Comparison of ENCODE assay signal across 24 cellular contexts in the genomic region with DNA sequence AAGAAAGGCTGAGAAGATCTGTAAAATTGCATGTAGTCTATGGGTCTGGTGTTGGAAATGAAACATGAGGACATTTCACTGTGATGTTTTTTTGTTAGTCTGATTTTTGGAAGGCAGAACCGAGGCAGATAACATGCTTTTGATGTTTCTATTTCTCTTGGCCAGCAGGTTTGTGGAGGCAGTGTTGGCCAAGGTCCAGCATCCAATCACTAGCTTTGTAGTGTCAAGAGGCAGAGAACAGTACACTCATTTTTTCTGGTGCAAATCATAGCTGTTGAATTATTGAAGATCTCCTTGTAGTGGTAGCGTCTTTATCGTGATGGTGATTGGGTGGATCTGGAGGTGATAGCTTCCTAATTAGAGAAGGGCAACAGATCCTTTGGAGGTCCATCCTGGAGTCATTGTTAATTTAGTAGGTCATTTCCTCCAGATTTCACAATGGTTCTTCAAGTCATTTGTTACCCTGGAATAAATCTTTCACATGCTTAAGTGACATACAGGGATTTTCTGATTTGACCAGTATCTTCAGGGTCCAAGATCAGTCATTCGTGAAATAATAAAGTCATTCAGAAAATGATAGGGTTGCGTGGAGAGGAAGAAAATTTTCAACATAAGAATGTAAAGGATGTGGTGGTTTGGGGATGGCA.
"Had no signal": no experiment of that assay in that cellular context is flagged by ENCODE, and none has a peak within 500 bp of the region (broad histone marks: within the 10 kb centered on the region; RNA-seq: fewer than 3 reads in every experiment).

No MANE protein-coding gene starts in this region.

- H3K9me3 ChIP-seq: breast epithelium, esophagus squamous epithelium, left ventricle myocardium inferior, ovary, prostate gland, tibial artery had no signal

- H3K4me1 ChIP-seq: breast epithelium, esophagus squamous epithelium, prostate gland, tibial artery had no signal

- H3K4me3 ChIP-seq: breast epithelium, esophagus squamous epithelium, heart right ventricle, left ventricle myocardium inferior, ovary, prostate gland, tibial artery had no signal

- ATAC-seq: activated CD8-positive, alpha-beta memory T cell treated with anti-CD3 and anti-CD28 coated beads, Interleukin-2, amount 10 ng/mL, durations not matched to agents 7 days and 5 days; activated CD8-positive, alpha-beta T cell treated with anti-CD3 and anti-CD28 coated beads for 36 hours; activated naive CD8-positive, alpha-beta T cell treated with anti-CD3 and anti-CD28 coated beads, Interleukin-2, amount 50 U/mL, for 24 hours; natural killer cell; stimulated activated naive CD8-positive, alpha-beta T cell treated with anti-CD3 and anti-CD28 coated beads, Interleukin-15, Interleukin-2, amounts not matched to agents 100 U/mL and 50 U/mL, for 24 hours had no signal

- H3K27me3 ChIP-seq: breast epithelium, esophagus squamous epithelium, heart right ventricle, ovary had no signal

- H3K27ac ChIP-seq: breast epithelium, esophagus squamous epithelium, heart right ventricle, left ventricle myocardium inferior, ovary, prostate gland, tibial artery, WERI-Rb-1 had no signal

- H3K36me3 ChIP-seq: breast epithelium, esophagus squamous epithelium, heart right ventricle, left ventricle myocardium inferior, ovary, prostate gland, tibial artery, WERI-Rb-1 had no signal

- DNase-seq: activated CD4-positive, alpha-beta T cell treated with anti-CD3 and anti-CD28 coated beads, Interleukin-2, amount 10 ng/mL, durations not matched to agents 7 days and 5 days; activated CD4-positive, CD25-positive, alpha-beta regulatory T cell treated with anti-CD3 and anti-CD28 coated beads, Interleukin-2, amount 50 U/mL, for 72 hours; activated CD8-positive, alpha-beta memory T cell treated with anti-CD3 and anti-CD28 coated beads, Interleukin-2, amount 10 ng/mL, durations not matched to agents 7 days and 5 days; activated CD8-positive, alpha-beta T cell treated with anti-CD3 and anti-CD28 coated beads for 36 hours; activated gamma-delta T cell; activated naive CD4-positive, alpha-beta T cell treated with anti-CD3 and anti-CD28 coated beads, Interleukin-2, amount 50 U/mL, for 16 hours; activated naive CD8-positive, alpha-beta T cell treated with anti-CD3 and anti-CD28 coated beads, Interleukin-2, amount 50 U/mL, for 24 hours; activated T-cell treated with anti-CD3 and anti-CD28 coated beads for 4 hours; cortex of kidney; endodermal cell; esophagus squamous epithelium; kidney; left ventricle myocardium inferior; mammary epithelial cell; midbrain; natural killer cell; stimulated activated CD4-positive, alpha-beta T cell treated with anti-CD3 and anti-CD28 coated beads, Interleukin-4, amount 100 ng/mL, for 24 hours; stimulated activated naive CD8-positive, alpha-beta T cell treated with anti-CD3 and anti-CD28 coated beads, Interleukin-15, Interleukin-2, amounts not matched to agents 100 U/mL and 50 U/mL, for 24 hours; tibial artery; WERI-Rb-1 had no signal
